ENCODE assay signal across 1 cellular context in the genomic region with DNA sequence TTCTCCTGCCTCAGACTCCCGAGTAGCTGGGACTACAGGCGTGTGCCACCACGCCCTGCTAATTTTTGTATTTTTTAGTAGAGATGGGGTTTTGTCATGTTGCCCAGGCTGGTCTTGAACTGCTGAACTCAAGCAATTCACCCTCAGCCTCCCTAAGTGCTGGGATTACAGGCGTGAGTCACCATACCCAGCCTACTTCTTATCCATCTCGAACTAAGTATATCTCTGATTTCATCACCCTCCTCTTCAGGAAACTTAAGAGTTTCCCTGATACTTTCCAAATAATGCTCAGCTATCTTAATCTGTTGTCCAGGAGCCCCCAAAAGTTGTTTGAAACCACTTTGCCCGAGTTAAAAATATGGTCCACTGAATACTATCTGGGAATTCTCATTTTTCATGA. TPM values are rescaled to one million over a fixed set of nuclear protein-coding genes. Genes with fewer than 3 reads are reported as not detected.
"Had no signal": no experiment of that assay in that cellular context is flagged by ENCODE, and none has a peak within 500 bp of the region (broad histone marks: within the 10 kb centered on the region; RNA-seq: fewer than 3 reads in every experiment).

No MANE protein-coding gene starts in this region.

RNA-seq across cellular contexts. Expression of gene FHOD3, which starts 59.2 kb away (rescaled TPM):
- total RNA-seq: natural killer cell treated with Interleukin-12 subunit alpha and Interleukin-12 subunit beta and Interleukin-15 and Interleukin-18, amount 100 ng/mL, for 72 hours had no signal
